14 cellular contexts compared by ENCODE assay signal in the genomic region with DNA sequence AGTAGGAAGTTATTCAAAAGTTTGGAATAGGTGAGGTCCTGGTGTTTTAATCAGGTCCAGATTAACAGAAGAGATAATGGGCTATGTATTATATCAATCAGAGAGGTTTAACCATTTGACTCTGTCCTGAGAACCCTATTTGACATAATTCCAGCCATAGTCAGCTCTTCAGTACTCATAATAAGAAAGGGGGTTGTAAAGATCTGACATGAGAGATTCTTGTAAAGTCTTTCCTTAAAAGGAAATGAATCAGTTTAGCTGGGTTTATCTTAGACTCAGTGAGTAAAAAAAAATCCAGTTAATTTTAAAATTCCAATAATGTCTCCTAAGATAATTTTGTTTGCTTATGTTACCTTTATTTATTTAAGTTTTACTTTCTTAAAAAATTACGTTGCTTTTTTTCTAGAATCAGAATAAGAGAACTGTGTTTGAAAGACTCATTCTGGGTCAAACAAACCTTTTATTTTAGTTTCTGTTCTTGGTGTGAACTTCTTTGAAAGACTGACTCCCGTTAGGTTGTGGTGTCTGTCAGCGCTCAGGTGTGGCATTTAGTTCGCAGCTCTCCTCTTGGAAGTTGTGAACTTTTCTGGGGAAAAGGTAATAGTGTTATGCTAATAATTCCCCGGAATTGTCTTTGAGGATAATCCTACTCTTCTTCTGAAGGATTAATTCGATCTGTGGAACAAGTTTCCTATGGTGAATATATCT. TPM values are rescaled to one million over a fixed set of nuclear protein-coding genes. Genes with fewer than 3 reads are reported as not detected.
A peak's percentile ranks its signal among the peaks of the same experiment; 100 is the strongest.
DNase-seq lines count a peak whose midpoint lies in the region; ATAC-seq, FAIRE-seq and TF ChIP-seq lines count a peak whose summit lies in the region.
"Had no signal": no experiment of that assay in that cellular context is flagged by ENCODE, and none has a peak within 500 bp of the region (broad histone marks: within the 10 kb centered on the region; RNA-seq: fewer than 3 reads in every experiment).

No MANE protein-coding gene starts in this region.

- no peak for TF ChIP-seq POLR2A in GM12892 (IDR thresholded peaks at IDR 0.05; ENCODE audit: low read depth, low read length)

- H3K27me3 Mint-ChIP-seq in activated naive CD8-positive, alpha-beta T cell treated with anti-CD3 and anti-CD28 coated beads, Interleukin-2, amount 50 U/mL, for 24 hours = no peaks in the 10 kb centered on the region
- H3K27me3 Mint-ChIP-seq: stimulated activated memory B cell treated with anti-CD40 and anti-IgM and Interleukin-4, amounts not matched to agents 10 μg/mL and 1 μg/mL and 100 μg/mL, for 72 hours had no signal

- peak overlapping the region; percentile 63 for H3K4me3 Mint-ChIP-seq in activated naive CD8-positive, alpha-beta T cell treated with anti-CD3 and anti-CD28 coated beads, Interleukin-2, amount 50 U/mL, for 24 hours
- H3K4me3 Mint-ChIP-seq: stimulated activated memory B cell treated with anti-CD40 and anti-IgM and Interleukin-4, amounts not matched to agents 10 μg/mL and 1 μg/mL and 100 μg/mL, for 72 hours had no signal

- DNase-seq in GM12892 (ENCODE audit: insufficient read length) (no peak), NCI-H2227 treated with DMSO at 0.1 percent for 48 hours (lab: John Stamatoyannopoulos, UW) (no peak), NCI-H446 (lab: John Stamatoyannopoulos, UW) (no peak)
- no peak for DNase-seq in activated naive CD8-positive, alpha-beta T cell treated with anti-CD3 and anti-CD28 coated beads, Interleukin-2, amount 50 U/mL, for 24 hours
- DNase-seq: GM23248, NCI-H1930, NCI-H526 treated with DMSO at 0.1 percent for 48 hours had no signal

- H3K36me3 Mint-ChIP-seq in activated naive CD8-positive, alpha-beta T cell treated with anti-CD3 and anti-CD28 coated beads, Interleukin-2, amount 50 U/mL, for 24 hours (ENCODE audit: low read depth) = peaks cover 33% of the 10 kb centered on the region

- ATAC-seq in HG03280 (IDR thresholded peaks at IDR 0.05; ENCODE audit: unreplicated experiment) (peak; percentile 39), GM21717 (IDR thresholded peaks at IDR 0.05; ENCODE audit: unreplicated experiment) (no peak), HG03469 (IDR thresholded peaks at IDR 0.05; ENCODE audit: unreplicated experiment) (no peak)
- ATAC-seq in activated naive CD8-positive, alpha-beta T cell treated with anti-CD3 and anti-CD28 coated beads, Interleukin-2, amount 50 U/mL, for 24 hours = peak; percentile 76
- ATAC-seq: esophagus mucosa; SK-N-SH treated with all-trans-retinoic acid at 6 μM for 48 hours; stimulated activated memory B cell treated with anti-CD40 and anti-IgM and Interleukin-4, amounts not matched to agents 10 μg/mL and 1 μg/mL and 100 μg/mL, for 72 hours had no signal

- H3K27ac Mint-ChIP-seq in activated naive CD8-positive, alpha-beta T cell treated with anti-CD3 and anti-CD28 coated beads, Interleukin-2, amount 50 U/mL, for 24 hours = peak overlapping the region; percentile 70
- H3K27ac Mint-ChIP-seq: stimulated activated memory B cell treated with anti-CD40 and anti-IgM and Interleukin-4, amounts not matched to agents 10 μg/mL and 1 μg/mL and 100 μg/mL, for 72 hours had no signal

- FAIRE-seq in A204.1 (lab: Jason Lieb, UNC) (peak; percentile 35), GM12892 (lab: Jason Lieb, UNC) (peak; percentile 81)

- H3K9me3 Mint-ChIP-seq in activated naive CD8-positive, alpha-beta T cell treated with anti-CD3 and anti-CD28 coated beads, Interleukin-2, amount 50 U/mL, for 24 hours = no peaks in the 10 kb centered on the region
- H3K9me3 Mint-ChIP-seq: stimulated activated memory B cell treated with anti-CD40 and anti-IgM and Interleukin-4, amounts not matched to agents 10 μg/mL and 1 μg/mL and 100 μg/mL, for 72 hours had no signal

- peaks cover 55% of the 10 kb centered on the region for H3K4me1 Mint-ChIP-seq in activated naive CD8-positive, alpha-beta T cell treated with anti-CD3 and anti-CD28 coated beads, Interleukin-2, amount 50 U/mL, for 24 hours

RNA-seq across cellular contexts. Expression of a gene that starts 20.5 kb away (rescaled TPM):
- polyA plus RNA-seq in GM12892 (2012; ENCODE audit: missing spikeins) = 38.0 TPM

RNA-seq across cellular contexts. Expression of a gene that starts 54.6 kb away (rescaled TPM):
- polyA plus RNA-seq in GM12892 (2012; ENCODE audit: missing spikeins) = 0.32 TPM

Comparison
In these comparisons a context has a peak if more than half of its experiments do, and no peak if none do; other contexts are left out.
1. ATAC-seq: peak in HG03280 (single experiment) and activated naive CD8-positive, alpha-beta T cell treated with anti-CD3 and anti-CD28 coated beads, Interleukin-2, amount 50 U/mL, for 24 hours (single experiment); none in GM21717 (single experiment) and HG03469 (single experiment).